ENCODE assay signal across 6 cellular contexts in the genomic region with DNA sequence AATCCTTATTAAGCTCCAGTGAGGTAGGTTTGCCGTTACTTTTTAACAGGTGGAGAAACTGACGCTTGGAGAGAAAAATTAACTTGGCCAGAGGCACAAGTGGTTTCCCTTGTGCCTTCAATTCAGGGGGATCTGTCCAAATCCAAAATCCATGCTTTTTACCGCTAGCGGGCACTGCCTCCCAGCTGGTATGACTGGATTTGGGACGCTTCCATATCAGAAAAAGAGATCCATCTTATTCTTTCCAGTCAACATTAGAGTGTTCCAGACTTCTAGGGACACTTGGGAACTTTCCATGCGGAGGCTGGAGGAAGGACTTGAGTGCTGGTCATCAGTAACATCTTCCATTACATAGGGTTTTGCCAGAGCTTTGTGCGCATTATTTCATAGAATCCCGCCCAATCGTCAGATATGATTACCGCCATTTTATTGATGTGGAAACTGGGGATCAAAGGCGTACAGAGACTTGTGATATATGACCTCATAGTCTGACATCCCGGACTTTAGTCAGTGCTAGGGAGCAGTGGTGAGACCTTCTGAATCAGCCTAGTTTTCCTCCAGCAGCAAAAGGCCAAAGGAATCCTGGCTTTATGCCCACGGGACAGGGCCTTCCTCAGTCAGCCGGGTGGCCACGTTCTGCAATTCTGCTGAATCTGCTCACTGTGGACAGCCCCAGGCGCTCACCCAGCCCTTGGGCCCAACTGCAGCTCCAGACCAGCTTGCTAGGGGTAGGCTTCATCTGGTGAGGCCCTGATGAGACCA. TPM values are rescaled to one million over a fixed set of nuclear protein-coding genes. Genes with fewer than 3 reads are reported as not detected.
DNase-seq lines count a peak whose midpoint lies in the region; ATAC-seq and TF ChIP-seq lines count a peak whose summit lies in the region.

No MANE protein-coding gene starts in this region.

- no peaks in the 10 kb centered on the region for H3K9me3 ChIP-seq in DND-41 (ENCODE audit: insufficient read depth, low read length, severe bottlenecking)

- no peaks in the 10 kb centered on the region for H3K9me3 Mint-ChIP-seq in activated CD8-positive, alpha-beta T cell treated with anti-CD3 and anti-CD28 coated beads, Interleukin-2, amount 10 ng/mL, durations not matched to agents 7 days and 5 days (ENCODE audit: insufficient read depth)

- peak overlapping the region; percentile 72 for H3K9ac ChIP-seq in DND-41 (ENCODE audit: low read depth, low read length)

- POLR2A ChIA-PET in activated CD8-positive, alpha-beta T cell treated with anti-CD3 and anti-CD28 coated beads, Interleukin-2, amount 10 ng/mL, durations not matched to agents 7 days and 5 days (lab: Charles Lee) = interaction anchor here (0.6 to 6.1 kb wide), 8 partner anchors 11 to 131 kb away, joined by 3 to 86 read pairs (median 3); partner anchors contain the start of genes NDFIP1 and RNF14

- H3K4me3 Mint-ChIP-seq in activated CD8-positive, alpha-beta T cell treated with anti-CD3 and anti-CD28 coated beads, Interleukin-2, amount 10 ng/mL, durations not matched to agents 7 days and 5 days = peak overlapping the region; percentile 82

- peaks cover 86% of the 10 kb centered on the region for H3K4me1 Mint-ChIP-seq in activated CD8-positive, alpha-beta T cell treated with anti-CD3 and anti-CD28 coated beads, Interleukin-2, amount 10 ng/mL, durations not matched to agents 7 days and 5 days (ENCODE audit: low read depth)

- H3K4me1 ChIP-seq in DND-41 (ENCODE audit: insufficient read depth, low read length) = peaks cover 53% of the 10 kb centered on the region

- H3K36me3 Mint-ChIP-seq in activated CD8-positive, alpha-beta T cell treated with anti-CD3 and anti-CD28 coated beads, Interleukin-2, amount 10 ng/mL, durations not matched to agents 7 days and 5 days (ENCODE audit: low read depth) = peaks cover 21% of the 10 kb centered on the region

- no peaks in the 10 kb centered on the region for H3K27me3 Mint-ChIP-seq in activated CD8-positive, alpha-beta T cell treated with anti-CD3 and anti-CD28 coated beads, Interleukin-2, amount 10 ng/mL, durations not matched to agents 7 days and 5 days (ENCODE audit: low read depth)

- no peaks in the 10 kb centered on the region for H3K27me3 ChIP-seq in DND-41 (ENCODE audit: insufficient read depth, low read length, poor library complexity)

- H3K27ac ChIP-seq in DND-41 (ENCODE audit: low read length) = peak overlapping the region; percentile 85; the same call in 1 of the 2 replicates

- H3K4me3 ChIP-seq in DND-41 (ENCODE audit: low read depth in 1 of 2, low read length in 2 of 2) = peak overlapping the region in 1 of 2 experiments; percentile 84; a peak in 1 of 4 replicates

- ATAC-seq in DND-41 (ENCODE audit: insufficient read depth, low read depth) (no peak), HG02763 (IDR thresholded peaks at IDR 0.05; ENCODE audit: unreplicated experiment) (no peak)
- ATAC-seq in activated CD8-positive, alpha-beta T cell treated with anti-CD3 and anti-CD28 coated beads, Interleukin-2, amount 10 ng/mL, durations not matched to agents 7 days and 5 days = no peak

- no peak for DNase-seq in DND-41
- no peak for DNase-seq in activated CD8-positive, alpha-beta T cell treated with anti-CD3 and anti-CD28 coated beads, Interleukin-2, amount 10 ng/mL, durations not matched to agents 7 days and 5 days
- peak; percentile 46 to 90 for DNase-seq in lung microvascular endothelial cell (ENCODE audit: low read depth in 2 of 2)
- no peak for DNase-seq in CD1c-positive myeloid dendritic cell (ENCODE audit: extremely low spot score)
- DNase-seq in GF-D8 (lab: John Stamatoyannopoulos, UW) = no peak

- peaks cover 9% of the 10 kb centered on the region for H3K79me2 ChIP-seq in DND-41 (ENCODE audit: insufficient read depth, low read length)

- H3K36me3 ChIP-seq in DND-41 (ENCODE audit: insufficient read depth, low read length) = peaks cover 5% of the 10 kb centered on the region; the same call in 1 of the 2 replicates

- CTCF ChIA-PET in activated CD8-positive, alpha-beta T cell treated with anti-CD3 and anti-CD28 coated beads, Interleukin-2, amount 10 ng/mL, durations not matched to agents 7 days and 5 days (lab: Charles Lee) = interaction anchor here (0.7 to 12.0 kb wide), 21 partner anchors 10 to 322 kb away, joined by 3 to 257 read pairs (median 9); partner anchors contain the start of genes NDFIP1 and RNF14

- peak overlapping the region; percentile 93; the same call in 1 of the 2 replicates for H2AFZ ChIP-seq in DND-41 (ENCODE audit: low read depth, low read length)

- no peaks in the 10 kb centered on the region for H4K20me1 ChIP-seq in DND-41 (ENCODE audit: insufficient read depth, low read length)

- peak overlapping the region; percentile 97 for H3K4me2 ChIP-seq in DND-41 (ENCODE audit: insufficient read depth, low read length)

- no peak for TF ChIP-seq CTCF in DND-41 (IDR thresholded peaks at IDR 0.05; ENCODE audit: borderline replicate concordance, extremely low read depth, low read length, poor library complexity, severe bottlenecking)

- peak overlapping the region; percentile 93 for H3K27ac Mint-ChIP-seq in activated CD8-positive, alpha-beta T cell treated with anti-CD3 and anti-CD28 coated beads, Interleukin-2, amount 10 ng/mL, durations not matched to agents 7 days and 5 days

RNA-seq across cellular contexts. Expression of gene GNPDA1, which starts 1.1 kb away (rescaled TPM):
- 10 to 100 TPM; 34.9 to 41.0 TPM for total RNA-seq in activated CD8-positive, alpha-beta T cell treated with anti-CD3 and anti-CD28 coated beads, Interleukin-2, amount 10 ng/mL, durations not matched to agents 7 days and 5 days
- total RNA-seq in lung microvascular endothelial cell = 22.6 and 27.7 TPM in 2 replicates

RNA-seq across cellular contexts. Expression of gene RNF14, which starts 45.0 kb away (rescaled TPM):
- total RNA-seq in activated CD8-positive, alpha-beta T cell treated with anti-CD3 and anti-CD28 coated beads, Interleukin-2, amount 10 ng/mL, durations not matched to agents 7 days and 5 days = 10 to 100 TPM; 22.2 to 26.0 TPM
- 37.3 and 46.6 TPM in 2 replicates for total RNA-seq in lung microvascular endothelial cell

RNA-seq across cellular contexts. Expression of gene PCDH12, which starts 55.9 kb away (rescaled TPM):
- under 1 TPM; 0.26 to 0.29 TPM for total RNA-seq in activated CD8-positive, alpha-beta T cell treated with anti-CD3 and anti-CD28 coated beads, Interleukin-2, amount 10 ng/mL, durations not matched to agents 7 days and 5 days
- 12.7 and 22.2 TPM in 2 replicates for total RNA-seq in lung microvascular endothelial cell

Comparison
In these comparisons a context has a peak if more than half of its experiments do, and no peak if none do; other contexts are left out.
1. DNase-seq: peak in lung microvascular endothelial cell (2 of 2); none in DND-41 (single experiment), activated CD8-positive, alpha-beta T cell treated with anti-CD3 and anti-CD28 coated beads, Interleukin-2, amount 10 ng/mL, durations not matched to agents 7 days and 5 days (single experiment), CD1c-positive myeloid dendritic cell (single experiment) and GF-D8 (single experiment).
2. RNA of gene PCDH12, which starts 55.9 kb away (total RNA-seq): 12.7 to 22.2 TPM in lung microvascular endothelial cell; 0.26 to 0.29 TPM in activated CD8-positive, alpha-beta T cell treated with anti-CD3 and anti-CD28 coated beads, Interleukin-2, amount 10 ng/mL, durations not matched to agents 7 days and 5 days; every median in the first group is over 10 times any median in the second.